In the genomic region with DNA sequence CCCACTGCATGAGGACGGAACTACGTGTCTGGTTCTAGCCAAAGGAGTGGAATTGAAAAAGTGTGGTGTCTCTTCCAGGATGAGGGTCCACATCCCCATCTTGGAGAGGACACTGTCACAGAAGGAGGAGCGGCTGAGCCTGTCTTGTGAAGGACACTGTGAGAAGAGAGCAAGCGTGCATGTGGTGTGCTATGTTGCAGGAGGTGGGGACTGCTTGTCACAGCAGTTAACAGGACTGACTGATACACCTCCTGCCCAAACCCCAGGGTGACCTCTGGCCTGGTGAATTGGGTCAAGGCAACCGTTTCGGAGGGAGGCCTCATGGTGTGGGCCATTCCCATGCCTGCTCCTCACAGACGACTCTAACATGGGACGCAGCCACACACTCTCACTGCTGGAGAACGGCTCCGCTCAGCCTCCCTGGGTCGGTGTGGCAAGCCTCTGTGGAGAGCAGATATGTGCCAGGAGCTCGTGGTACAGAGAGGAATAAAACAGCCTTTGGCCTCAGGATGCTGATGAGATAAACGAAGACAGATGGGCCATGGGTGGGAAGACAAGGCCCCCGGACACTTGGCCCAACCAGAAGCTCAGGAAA, we compare ENCODE assay signal across 24 cellular contexts. TPM values are rescaled to one million over a fixed set of nuclear protein-coding genes. Genes with fewer than 3 reads are reported as not detected.
"Had no signal": no experiment of that assay in that cellular context is flagged by ENCODE, and none has a peak within 500 bp of the region (broad histone marks: within the 10 kb centered on the region; RNA-seq: fewer than 3 reads in every experiment).

No MANE protein-coding gene starts in this region.

- H3K4me3 Mint-ChIP-seq: activated CD4-positive, alpha-beta memory T cell treated with anti-CD3 and anti-CD28 coated beads for 36 hours; activated naive CD8-positive, alpha-beta T cell treated with anti-CD3 and anti-CD28 coated beads for 36 hours; naive thymus-derived CD4-positive, alpha-beta T cell; neural crest cell; stimulated activated naive CD8-positive, alpha-beta T cell treated with anti-CD3 and anti-CD28 coated beads, Interleukin-15, Interleukin-2, amounts not matched to agents 100 ng/mL and 50 ng/mL, for 24 hours had no signal

- H3K9me3 ChIP-seq: lower lobe of right lung had no signal

- FAIRE-seq: astrocyte, kidney had no signal

- H3K4me3 ChIP-seq: lower lobe of right lung, tibial artery had no signal

- H3K9me3 Mint-ChIP-seq: stimulated activated naive CD8-positive, alpha-beta T cell treated with anti-CD3 and anti-CD28 coated beads, Interleukin-15, Interleukin-2, amounts not matched to agents 100 ng/mL and 50 ng/mL, for 24 hours had no signal

- H3K36me3 Mint-ChIP-seq: activated CD4-positive, alpha-beta memory T cell treated with anti-CD3 and anti-CD28 coated beads for 36 hours; activated naive CD8-positive, alpha-beta T cell treated with anti-CD3 and anti-CD28 coated beads for 36 hours had no signal

- ATAC-seq: lower lobe of right lung; naive thymus-derived CD4-positive, alpha-beta T cell had no signal

- H3K27ac ChIP-seq: epithelial cell of prostate, lower lobe of right lung, tibial artery had no signal

- H3K36me3 ChIP-seq: lower lobe of right lung, tibial artery had no signal

- H3K4me1 ChIP-seq: lower lobe of right lung had no signal

- H3K4me1 Mint-ChIP-seq: neural crest cell had no signal

- H3K27ac Mint-ChIP-seq: activated CD4-positive, alpha-beta memory T cell treated with anti-CD3 and anti-CD28 coated beads for 36 hours; activated naive CD8-positive, alpha-beta T cell treated with anti-CD3 and anti-CD28 coated beads for 36 hours; naive thymus-derived CD4-positive, alpha-beta T cell; progenitor cell of endocrine pancreas; stimulated activated naive CD8-positive, alpha-beta T cell treated with anti-CD3 and anti-CD28 coated beads, Interleukin-15, Interleukin-2, amounts not matched to agents 100 ng/mL and 50 ng/mL, for 24 hours had no signal

- DNase-seq: activated CD4-positive, alpha-beta memory T cell treated with anti-CD3 and anti-CD28 coated beads for 36 hours; activated CD4-positive, alpha-beta T cell treated with anti-CD3 and anti-CD28 coated beads for 48 hours; activated naive CD4-positive, alpha-beta T cell treated with Interleukin-2 at 50 U/mL for 16 hours; activated naive CD8-positive, alpha-beta T cell treated with anti-CD3 and anti-CD28 coated beads for 36 hours; activated T-cell treated with anti-CD3 and anti-CD28 coated beads, Interleukin-2, amount 50 U/mL, for 48 hours; cortex of kidney; kidney; lower lobe of right lung; mesendoderm; naive thymus-derived CD4-positive, alpha-beta T cell; retina; stimulated activated CD4-positive, alpha-beta T cell treated with anti-CD3 and anti-CD28 coated beads, Interleukin-12 subunit alpha, Interleukin-12 subunit beta, amount 100 ng/mL, for 4 hours; stimulated activated CD4-positive, alpha-beta T cell treated with anti-CD3 and anti-CD28 coated beads, Interleukin-1b, Interleukin-23, amount 100 ng/mL, for 48 hours; substantia nigra; T1000 had no signal

RNA-seq across cellular contexts. Expression of a gene that starts 56.4 kb away (rescaled TPM):
- total RNA-seq: activated CD4-positive, alpha-beta memory T cell treated with anti-CD3 and anti-CD28 coated beads for 36 hours; activated naive CD8-positive, alpha-beta T cell treated with anti-CD3 and anti-CD28 coated beads for 36 hours; fibroblast of villous mesenchyme; kidney; lower lobe of right lung; omental fat pad; T-helper 1 cell treated with Interleukin-12 subunit alpha and Interleukin-12 subunit beta and Interleukin-4 antibody, amounts not matched to agents 30 ng/mL and 1 ng/mL, for 36 hours had no signal
